In genomic region chr2:216687646-216688045, GRCh38 we compare ENCODE assay signal across 9 cellular contexts. TPM values are rescaled to one million over a fixed set of nuclear protein-coding genes. Genes with fewer than 3 reads are reported as not detected.
A peak's percentile ranks its signal among the peaks of the same experiment; 100 is the strongest.
DNase-seq lines count a peak whose midpoint lies in the region; ATAC-seq and TF ChIP-seq lines count a peak whose summit lies in the region.
"Had no signal": no experiment of that assay in that cellular context is flagged by ENCODE, and none has a peak within 500 bp of the region (broad histone marks: within the 10 kb centered on the region; RNA-seq: fewer than 3 reads in every experiment).

No MANE protein-coding gene starts in this region.

- peak overlapping the region; percentile 57 for H3K27ac ChIP-seq in AG04450 (ENCODE audit: low read depth, low read length)
- no peak overlapping the region for H3K27ac ChIP-seq in hepatocyte
- H3K27ac ChIP-seq in colonic mucosa = no peak overlapping the region

- WGBS in hepatocyte (ENCODE audit: low lambda C conversion rate, missing lambda C conversion rate) = 66% methylated on average over 4 of the region's 4 CpGs

- H3K36me3 ChIP-seq in hepatocyte (replicated peaks; ENCODE audit: insufficient read depth, low read depth) (no peaks in the 10 kb centered on the region), colonic mucosa (no peaks in the 10 kb centered on the region)

- H3K4me1 ChIP-seq in hepatocyte (ENCODE audit: insufficient read depth) (peaks cover 18% of the 10 kb centered on the region), colonic mucosa (no peaks in the 10 kb centered on the region)

- intact Hi-C loops in colonic mucosa (cut with DNase I) = no loop called here

- peaks cover 51% of the 10 kb centered on the region for H3K79me2 ChIP-seq in hepatocyte

- H3K9me3 Mint-ChIP-seq in WTC11 = no peaks in the 10 kb centered on the region

- no peaks in the 10 kb centered on the region for H3K9me2 ChIP-seq in hepatocyte (replicated peaks; ENCODE audit: insufficient read depth)

- no peak overlapping the region for H3K9ac ChIP-seq in colonic mucosa (ENCODE audit: low read depth in 2 of 2, low read length in 2 of 2)

- H3K4me1 Mint-ChIP-seq in WTC11 = peaks cover 34% of the 10 kb centered on the region

- no peaks in the 10 kb centered on the region for H3K9me3 ChIP-seq in AG04450 (ENCODE audit: control insufficient read depth, insufficient read depth, low read length)
- no peaks in the 10 kb centered on the region for H3K9me3 ChIP-seq in hepatocyte (ENCODE audit: low read depth)
- H3K9me3 ChIP-seq in colonic mucosa = no peaks in the 10 kb centered on the region
- H3K9me3 ChIP-seq: adrenal gland had no signal

- H3K4me3 Mint-ChIP-seq in WTC11 = no peak overlapping the region

- POLR2A ChIA-PET in AG04450 (lab: Yijun Ruan, JAX) = no interaction called here
- POLR2A ChIA-PET in WTC11 (lab: Charles Lee) = interaction anchor here (1.0 kb wide), 1 partner anchor 11 kb away, joined by 3 read pairs; no protein-coding TSS in a partner anchor

- H3K27ac Mint-ChIP-seq in WTC11 = no peak overlapping the region

- DNase-seq in AG04450 (ENCODE audit: low read depth, low spot score) = no peak
- peak; percentile 84 for DNase-seq in WTC11 (ENCODE audit: low spot score)
- no peak for DNase-seq in hepatocyte (ENCODE audit: low spot score)
- DNase-seq in colonic mucosa = no peak
- no peak for DNase-seq in NCI-H2196 (lab: John Stamatoyannopoulos, UW; ENCODE audit: unreplicated experiment)
- DNase-seq in central memory CD4-positive, alpha-beta T cell = no peak
- DNase-seq in Ammon's horn (ENCODE audit: low spot score) = no peak
- DNase-seq: adrenal gland had no signal

- H3K4me3 ChIP-seq in AG04450 (ENCODE audit: low read depth, low read length) (peak overlapping the region; percentile 3; the same call in 1 of the 2 replicates), hepatocyte (no peak overlapping the region), colonic mucosa (no peak overlapping the region)
- H3K4me3 ChIP-seq: adrenal gland had no signal

- CTCF ChIA-PET in AG04450 (lab: Charles Lee) (interaction anchor here (0.6 to 1.9 kb wide), 9 partner anchors 8 to 1026 kb away, joined by 3 to 8 read pairs (median 3); partner anchors contain the start of gene IGFBP5), WTC11 (lab: Charles Lee) (interaction anchor here (0.5 to 3.6 kb wide), 18 partner anchors 7 to 1069 kb away, joined by 3 to 19 read pairs (median 6); partner anchors contain the start of gene IGFBP5)

- peak; percentile 67 for ATAC-seq in WTC11

- peaks cover 56% of the 10 kb centered on the region for H4K20me1 ChIP-seq in hepatocyte (ENCODE audit: insufficient read depth, poor library complexity, severe bottlenecking)

- H3K27me3 Mint-ChIP-seq in WTC11 (ENCODE audit: low read depth) = peaks cover 24% of the 10 kb centered on the region

- no peak overlapping the region for H2AFZ ChIP-seq in hepatocyte

- H3K27me3 ChIP-seq in AG04450 (ENCODE audit: control insufficient read depth, insufficient read depth, low read length) (no peaks in the 10 kb centered on the region), hepatocyte (no peaks in the 10 kb centered on the region), colonic mucosa (peaks cover 19% of the 10 kb centered on the region)
- H3K27me3 ChIP-seq: adrenal gland had no signal

- TF ChIP-seq CTCF in AG04450 (IDR thresholded peaks at IDR 0.05; ENCODE audit: low read depth, low read length) (peak; percentile 59), GM12872 (IDR thresholded peaks at IDR 0.05; ENCODE audit: insufficient read depth, low read depth, low read length) (peak; percentile 46; the same call in 2 of the 3 replicates), WTC11 (IDR thresholded peaks at IDR 0.05) (peak; percentile 67), hepatocyte (IDR thresholded peaks at IDR 0.05; ENCODE audit: poor library complexity) (peak; percentile 34), colonic mucosa (IDR thresholded peaks at IDR 0.05) (no peak)

- no peak overlapping the region for H3K4me2 ChIP-seq in hepatocyte

- H3K36me3 Mint-ChIP-seq in WTC11 = no peaks in the 10 kb centered on the region

TF ChIP-seq in WTC11, 78 proteins besides CTCF, POLR2A, EP300 and RAD21:
- TF ChIP-seq HMGA2 (CRISPR knock-in tag; IDR thresholded peaks at IDR 0.05) (no peak), ZNF121 (CRISPR knock-in tag; IDR thresholded peaks at IDR 0.05) (0 out of 2 replicates have a peak, but pooled peaks have one; percentile 5), NFATC4 (CRISPR knock-in tag; IDR thresholded peaks at IDR 0.05) (no peak)

RNA-seq across cellular contexts. Expression of gene IGFBP5, which starts 7.7 kb away (rescaled TPM):
- polyA plus RNA-seq in AG04450 (2011; rRNA removed) = 3,867 and 4,154 TPM in 2 replicates
- 2,998 and 3,399 TPM in 2 replicates for polyA minus RNA-seq in AG04450 (2011; rRNA and poly(A)+ RNA removed)
- total RNA-seq in WTC11 (2021) = 5.3 to 12.5 TPM (median 6.4 TPM) in 3 replicates
- total RNA-seq in hepatocyte = 190 and 232 TPM in 2 replicates
- 113 TPM in 2 replicates for polyA plus RNA-seq in hepatocyte
- total RNA-seq in colonic mucosa = 10 to 100 TPM; 44.6 to 68.2 TPM

RNA-seq across cellular contexts. Expression of gene IGFBP2, which starts 54.4 kb away (rescaled TPM):
- polyA plus RNA-seq in AG04450 (2011; rRNA removed) (25.2 and 41.7 TPM in 2 replicates), hepatocyte (338 and 351 TPM in 2 replicates)
- 4.3 and 8.8 TPM in 2 replicates for polyA minus RNA-seq in AG04450 (2011; rRNA and poly(A)+ RNA removed)
- total RNA-seq in WTC11 (2021) (514 to 873 TPM (median 854 TPM) in 3 replicates), hepatocyte (163 and 231 TPM in 2 replicates), colonic mucosa (100 to 1,000 TPM; 106 to 177 TPM)
